ENCODE assay signal across 12 cellular contexts in the genomic region with DNA sequence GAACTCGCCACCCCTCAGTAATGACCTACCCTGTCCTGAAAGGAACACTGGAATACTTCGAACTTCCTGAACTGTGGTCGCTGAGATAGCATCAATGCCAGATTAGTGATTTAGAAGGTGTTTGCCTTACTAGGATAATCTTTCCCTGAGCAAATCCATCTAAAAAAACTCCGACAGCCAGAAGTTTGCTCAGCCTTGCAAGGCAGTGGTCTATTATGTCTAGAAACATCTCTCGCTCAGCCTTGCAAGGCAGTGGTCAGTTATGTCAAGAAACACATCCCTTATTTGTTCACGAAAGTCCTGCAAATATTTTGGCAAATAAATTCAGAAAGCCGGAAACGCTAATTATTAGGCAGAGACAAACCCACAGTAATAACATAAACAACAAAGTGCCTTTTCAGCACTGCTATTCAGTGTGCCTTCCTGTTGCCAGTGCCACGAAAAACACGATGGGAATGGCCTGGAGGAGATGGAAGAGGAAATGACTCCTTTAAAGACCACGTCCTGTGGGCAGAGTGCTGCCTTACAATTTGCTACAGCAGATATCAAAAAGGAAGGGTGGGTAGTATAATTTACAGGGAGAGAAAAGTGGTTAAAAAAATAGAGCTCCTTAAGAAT.
DNase-seq lines count a peak whose midpoint lies in the region; ATAC-seq and TF ChIP-seq lines count a peak whose summit lies in the region.
"Had no signal": no experiment of that assay in that cellular context is flagged by ENCODE, and none has a peak within 500 bp of the region (broad histone marks: within the 10 kb centered on the region; RNA-seq: fewer than 3 reads in every experiment).

No MANE protein-coding gene starts in this region.

- H3K27ac ChIP-seq in breast epithelium, result peak overlapping the region; percentile 86 to 93
- peak overlapping the region; percentile 40 for H3K27ac ChIP-seq in layer of hippocampus (ENCODE audit: low read depth, low read length)
- H3K27ac ChIP-seq in upper lobe of left lung, result peak overlapping the region; percentile 35 to 77 (median 70)
- H3K27ac ChIP-seq: 22Rv1 had no signal

- TF ChIP-seq CTCF in breast epithelium (IDR thresholded peaks at IDR 0.05), result no peak
- TF ChIP-seq CTCF in upper lobe of left lung (IDR thresholded peaks at IDR 0.05), result no peak

- no peak for TF ChIP-seq EP300 in upper lobe of left lung (IDR thresholded peaks at IDR 0.05)

- WGBS in upper lobe of left lung, 2 donors, result 36 to 38% methylated on average over 11 of the region's 11 CpGs

- TF ChIP-seq POLR2A in breast epithelium (IDR thresholded peaks at IDR 0.05), result no peak
- TF ChIP-seq POLR2A in upper lobe of left lung (IDR thresholded peaks at IDR 0.05), result no peak

- no peaks in the 10 kb centered on the region for H3K36me3 ChIP-seq in breast epithelium
- H3K36me3 ChIP-seq in upper lobe of left lung, result no peaks in the 10 kb centered on the region

- H3K4me1 ChIP-seq in breast epithelium (peaks cover 6 to 10% of the 10 kb centered on the region in 2 donors), upper lobe of left lung (peaks cover 57 to 75% (median 67%) of the 10 kb centered on the region in 4 donors)

- ATAC-seq in upper lobe of left lung (ENCODE audit: low FRiP score in 2 of 2) (no peak), HG03460 (IDR thresholded peaks at IDR 0.05; ENCODE audit: unreplicated experiment) (no peak)
- ATAC-seq: natural killer cell treated with Interleukin-12 subunit alpha and Interleukin-12 subunit beta and Interleukin-15 and Interleukin-18, amount 100 ng/mL, for 72 hours had no signal

- H3K4me3 ChIP-seq in breast epithelium (peak overlapping the region in 1 of 3 donors; percentile 7), upper lobe of left lung (no peak overlapping the region)

- DNase-seq in NCI-H748 (lab: John Stamatoyannopoulos, UW; ENCODE audit: unreplicated experiment), result peak; percentile 24
- DNase-seq in NCI-H748 treated with DMSO at 0.1 percent for 48 hours (lab: John Stamatoyannopoulos, UW), result no peak
- no peak for DNase-seq in breast epithelium (ENCODE audit: low spot score in 2 of 2)
- no peak for DNase-seq in upper lobe of left lung
- DNase-seq in NCI-H2227 treated with DMSO at 0.1 percent for 48 hours (lab: John Stamatoyannopoulos, UW), result no peak
- no peak for DNase-seq in stimulated activated CD4-positive, alpha-beta T cell treated with anti-CD3 and anti-CD28 coated beads, Interleukin-2, amount 100 ng/mL, for 48 hours
- DNase-seq: activated CD4-positive, alpha-beta T cell treated with anti-CD3 and anti-CD28 coated beads for 1 hour; Karpas-422 had no signal

- intact Hi-C loops in breast epithelium (cut with DNase I; ENCODE audit: low total_unique reads), result no loop called here

- H3K9me3 ChIP-seq in breast epithelium (no peaks in the 10 kb centered on the region), upper lobe of left lung (no peaks in the 10 kb centered on the region)

- H3K27me3 ChIP-seq in breast epithelium (no peaks in the 10 kb centered on the region), layer of hippocampus (ENCODE audit: control insufficient read depth, insufficient read depth, low read length) (no peaks in the 10 kb centered on the region), upper lobe of left lung (no peaks in the 10 kb centered on the region)
